Comparison of ENCODE assay signal across 8 cellular contexts in the genomic region with DNA sequence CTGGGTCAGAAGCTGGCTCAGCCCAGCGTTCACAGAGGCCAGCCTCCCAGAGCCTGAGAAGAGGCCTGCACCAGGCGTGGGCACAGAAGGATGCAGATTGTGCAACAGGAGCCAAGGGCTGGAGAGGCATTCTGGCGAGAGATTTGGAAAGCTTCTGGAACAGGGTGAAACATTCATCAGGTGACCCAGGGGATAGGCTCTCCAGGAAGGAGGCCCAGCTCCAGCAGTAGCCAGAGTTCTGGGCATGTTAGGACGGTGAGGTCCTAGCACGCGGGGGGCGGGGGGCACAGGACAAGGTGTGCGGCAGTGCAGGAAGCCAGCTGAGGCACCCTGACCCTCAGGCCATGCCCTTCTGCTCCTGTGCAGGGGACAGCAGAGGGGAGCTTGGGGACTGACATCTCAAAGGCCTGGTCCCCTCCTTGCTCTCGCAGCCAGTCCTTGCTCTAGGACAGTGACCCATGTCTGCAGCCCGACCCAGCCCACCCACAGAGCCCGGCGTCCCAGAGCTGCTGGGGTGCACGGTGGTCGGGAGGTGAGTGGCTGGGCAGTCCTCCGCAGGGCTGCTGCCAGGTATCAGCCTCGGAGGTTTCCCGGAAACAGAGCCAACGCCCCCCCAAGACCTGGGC.
DNase-seq lines count a peak whose midpoint lies in the region; ATAC-seq and TF ChIP-seq lines count a peak whose summit lies in the region.

No MANE protein-coding gene starts in this region.

- no peaks in the 10 kb centered on the region for H3K4me1 ChIP-seq in GM23248 (ENCODE audit: insufficient read depth)
- H3K4me1 ChIP-seq in OCI-LY3 (ENCODE audit: low read length): peaks cover 20% of the 10 kb centered on the region

- H3K79me2 ChIP-seq in GM23248 (ENCODE audit: insufficient read depth) (no peaks in the 10 kb centered on the region), OCI-LY3 (ENCODE audit: low read length) (no peaks in the 10 kb centered on the region)

- H3K27me3 Mint-ChIP-seq in neural crest cell (ENCODE audit: low read depth): peaks cover 8% of the 10 kb centered on the region

- H3K36me3 ChIP-seq in GM23248 (ENCODE audit: low read depth) (no peaks in the 10 kb centered on the region), OCI-LY3 (replicated peaks; ENCODE audit: low read depth, low read length) (peaks cover 6% of the 10 kb centered on the region)

- H3K9ac ChIP-seq in GM23248: 0 out of 2 replicates have a peak overlapping the region, but pooled peaks have one; percentile 58
- H3K9ac ChIP-seq in OCI-LY3 (ENCODE audit: low read length): peak overlapping the region; percentile 75

- no peaks in the 10 kb centered on the region for H3K9me2 ChIP-seq in GM23248 (ENCODE audit: insufficient read depth)

- peak; percentile 85 for DNase-seq in GM23248
- DNase-seq in epithelial cell of prostate (ENCODE audit: low read depth, low spot score): no peak
- no peak for DNase-seq in neural crest cell (ENCODE audit: low read depth, low spot score)
- no peak for DNase-seq in Kasumi-1 (lab: John Stamatoyannopoulos, UW)
- no peak for DNase-seq in KBM-7

- ATAC-seq in GM18520 (IDR thresholded peaks at IDR 0.05; ENCODE audit: unreplicated experiment) (no peak), HG02642 (IDR thresholded peaks at IDR 0.05; ENCODE audit: poor library complexity, unreplicated experiment) (no peak)

- H3F3A ChIP-seq in GM23248 (ENCODE audit: insufficient read depth): no peaks in the 10 kb centered on the region

- H3K9me3 ChIP-seq in GM23248 (ENCODE audit: low read depth) (peaks cover 5% of the 10 kb centered on the region), OCI-LY3 (ENCODE audit: insufficient read depth, low read length) (peaks cover 7% of the 10 kb centered on the region; the same call in 1 of the 2 replicates)

- H3K27ac Mint-ChIP-seq in neural crest cell (ENCODE audit: unreplicated experiment): no peak overlapping the region

- 26% methylated on average over 17 to 18 of the region's 18 CpGs for WGBS in GM23248 (ENCODE audit: low coverage in 1 of 2, low lambda C conversion rate in 2 of 2, missing lambda C conversion rate in 2 of 2), 2 experiments

- H3K4me3 ChIP-seq in GM23248 (no peak overlapping the region), OCI-LY3 (ENCODE audit: low read length) (peak overlapping the region; percentile 90)

- no peaks in the 10 kb centered on the region for H3K9me3 Mint-ChIP-seq in neural crest cell

- H3K36me3 Mint-ChIP-seq in neural crest cell (ENCODE audit: low read depth): no peaks in the 10 kb centered on the region

- H3K4me2 ChIP-seq in GM23248 (ENCODE audit: unreplicated experiment) (no peak overlapping the region), OCI-LY3 (ENCODE audit: low read length) (peak overlapping the region; percentile 71)

- in situ Hi-C loops in GM23248 (cut with MboI) (no loop called here), KBM-7 (cut with MboI; ENCODE audit: low pct_unique_long_range_greater_than_20kb, low sequenced_read_pairs) (no loop called here)

- H4K20me1 ChIP-seq in GM23248 (ENCODE audit: insufficient read depth): no peaks in the 10 kb centered on the region
- no peaks in the 10 kb centered on the region for H4K20me1 ChIP-seq in OCI-LY3 (ENCODE audit: insufficient read depth, low read length)

- H3K4me1 Mint-ChIP-seq in neural crest cell: peaks cover 6% of the 10 kb centered on the region

- peak overlapping the region; percentile 67 for H3K4me3 Mint-ChIP-seq in neural crest cell

- no peaks in the 10 kb centered on the region for H3K27me3 ChIP-seq in GM23248 (replicated peaks; ENCODE audit: insufficient read depth)
- no peaks in the 10 kb centered on the region for H3K27me3 ChIP-seq in OCI-LY3 (ENCODE audit: low read depth, low read length)

- H2AFZ ChIP-seq in GM23248: peak overlapping the region; percentile 76; the same call in 1 of the 2 replicates
- H2AFZ ChIP-seq in OCI-LY3 (ENCODE audit: low read depth, low read length): no peak overlapping the region

- TF ChIP-seq CTCF in OCI-LY3 (IDR thresholded peaks at IDR 0.05; ENCODE audit: low read depth, low read length) (no peak), neural crest cell (conservative IDR thresholded peaks at IDR 0.05) (no peak)

- no peak overlapping the region for H3K27ac ChIP-seq in GM23248
- peak overlapping the region; percentile 68 for H3K27ac ChIP-seq in OCI-LY3 (ENCODE audit: low read length)
- peak overlapping the region; percentile 80 for H3K27ac ChIP-seq in epithelial cell of prostate
